In genomic region chr16:87778830-87779579, GRCh38 we compare ENCODE assay signal across 1 cellular context.
TF ChIP-seq lines count a peak whose summit lies in the region.

No MANE protein-coding gene starts in this region.

TF ChIP-seq in HepG2, 621 proteins besides CTCF, POLR2A, EP300 and RAD21 (continued from another document and continues in another):
- TF ChIP-seq NFKBIZ (CRISPR knock-in tag; IDR thresholded peaks at IDR 0.05): peak; percentile 96
- TF ChIP-seq TEAD3 (CRISPR knock-in tag; optimal IDR thresholded peaks at IDR 0.05; ENCODE audit: borderline replicate concordance): peak; percentile 96
- peak; percentile 83 for TF ChIP-seq RCOR2 (CRISPR knock-in tag; IDR thresholded peaks at IDR 0.05)
- peak; percentile 73; the same call in 1 of the 2 replicates for TF ChIP-seq ZNF33B (CRISPR knock-in tag; IDR thresholded peaks at IDR 0.05)
- no peak for TF ChIP-seq ZNF737 (CRISPR knock-in tag; IDR thresholded peaks at IDR 0.05; ENCODE audit: borderline replicate concordance)
- TF ChIP-seq ZNF891 (CRISPR knock-in tag; IDR thresholded peaks at IDR 0.05): peak; percentile 91
- 0 out of 2 replicates have a peak, but pooled peaks have one; percentile 32 for TF ChIP-seq SOX13 (IDR thresholded peaks at IDR 0.05)
- TF ChIP-seq SOX13 (CRISPR knock-in tag; conservative IDR thresholded peaks at IDR 0.05 in 1 of 2, IDR thresholded peaks at IDR 0.05 in 1 of 2): peak in 1 of 2 experiments; percentile 91; a peak in 2 of 4 replicates
- no peak for TF ChIP-seq SCMH1 (CRISPR knock-in tag; IDR thresholded peaks at IDR 0.05; ENCODE audit: borderline replicate concordance)
- TF ChIP-seq POGZ (CRISPR knock-in tag; IDR thresholded peaks at IDR 0.05): peak; percentile 70
- TF ChIP-seq KLF16 (CRISPR knock-in tag; IDR thresholded peaks at IDR 0.05): peak in 1 of 2 experiments; percentile 99; a peak in 2 of 4 replicates
- no peak for TF ChIP-seq EHMT2 (IDR thresholded peaks at IDR 0.05; ENCODE audit: borderline replicate concordance, low read depth, low read length)
- TF ChIP-seq ZNF296 (CRISPR knock-in tag; conservative IDR thresholded peaks at IDR 0.05): no peak
- TF ChIP-seq TEF (CRISPR knock-in tag; IDR thresholded peaks at IDR 0.05): peak; percentile 83; the same call in 1 of the 2 replicates
- peak; percentile 91 for TF ChIP-seq ZSCAN25 (CRISPR knock-in tag; IDR thresholded peaks at IDR 0.05)
- TF ChIP-seq ESRRA (CRISPR knock-in tag; IDR thresholded peaks at IDR 0.05; ENCODE audit: low read depth): peak; percentile 70
- peak; percentile 88 for TF ChIP-seq ZNF644 (CRISPR knock-in tag; IDR thresholded peaks at IDR 0.05; ENCODE audit: low read depth)
- TF ChIP-seq ZSCAN31 (CRISPR knock-in tag; IDR thresholded peaks at IDR 0.05; ENCODE audit: low read depth): no peak
- no peak for TF ChIP-seq ZMYM2 (CRISPR knock-in tag; IDR thresholded peaks at IDR 0.05)
- TF ChIP-seq NR0B2 (CRISPR knock-in tag; IDR thresholded peaks at IDR 0.05): 0 out of 2 replicates have a peak, but pooled peaks have one; percentile 50
- TF ChIP-seq HDAC1 (CRISPR knock-in tag; IDR thresholded peaks at IDR 0.05): peak; percentile 86; the same call in 1 of the 2 replicates
- peak; percentile 92; the same call in 1 of the 2 replicates for TF ChIP-seq ZNF337 (CRISPR knock-in tag; IDR thresholded peaks at IDR 0.05; ENCODE audit: borderline replicate concordance, low read depth)
- peak; percentile 54; the same call in 1 of the 2 replicates for TF ChIP-seq STAT6 (CRISPR knock-in tag; IDR thresholded peaks at IDR 0.05; ENCODE audit: borderline replicate concordance)
- peak; percentile 76; the same call in 1 of the 2 replicates for TF ChIP-seq SATB2 (CRISPR knock-in tag; IDR thresholded peaks at IDR 0.05)
- TF ChIP-seq ZBTB7B (CRISPR knock-in tag; IDR thresholded peaks at IDR 0.05): peak; percentile 98; the same call in 1 of the 2 replicates
- TF ChIP-seq RXRA (CRISPR knock-in tag; IDR thresholded peaks at IDR 0.05): peak; percentile 85
- TF ChIP-seq ZBTB21 (CRISPR knock-in tag; IDR thresholded peaks at IDR 0.05): 0 out of 2 replicates have a peak, but pooled peaks have one; percentile 53
- no peak for TF ChIP-seq MLLT10 (CRISPR knock-in tag; IDR thresholded peaks at IDR 0.05)
- peak; percentile 94; the same call in 1 of the 2 replicates for TF ChIP-seq TSC22D2 (CRISPR knock-in tag; IDR thresholded peaks at IDR 0.05; ENCODE audit: borderline replicate concordance)
- TF ChIP-seq RFXAP (CRISPR knock-in tag; IDR thresholded peaks at IDR 0.05; ENCODE audit: borderline replicate concordance): peak; percentile 81; the same call in 1 of the 2 replicates
- peak; percentile 79 for TF ChIP-seq DBP (CRISPR knock-in tag; IDR thresholded peaks at IDR 0.05; ENCODE audit: not compliant biosample characterization)
- no peak for TF ChIP-seq ATM (IDR thresholded peaks at IDR 0.05; ENCODE audit: borderline replicate concordance)
- peak; percentile 70; the same call in 1 of the 2 replicates for TF ChIP-seq DRAP1 (CRISPR knock-in tag; IDR thresholded peaks at IDR 0.05)
- peak; percentile 93; the same call in 1 of the 2 replicates for TF ChIP-seq AHR (CRISPR knock-in tag; IDR thresholded peaks at IDR 0.05)
- TF ChIP-seq TFDP2 (CRISPR knock-in tag; IDR thresholded peaks at IDR 0.05): peak; percentile 89
- TF ChIP-seq NFRKB (IDR thresholded peaks at IDR 0.05): no peak
- peak; percentile 60; the same call in 1 of the 2 replicates for TF ChIP-seq HOXD1 (CRISPR knock-in tag; IDR thresholded peaks at IDR 0.05)
- TF ChIP-seq EED (CRISPR knock-in tag; IDR thresholded peaks at IDR 0.05): no peak; the same call in 1 of the 2 replicates
- TF ChIP-seq FOXA3 (CRISPR knock-in tag; IDR thresholded peaks at IDR 0.05): peak; percentile 92
- peak; percentile 89 for TF ChIP-seq ZNF770 (CRISPR knock-in tag; IDR thresholded peaks at IDR 0.05)
- peak; percentile 100 for TF ChIP-seq ZBTB4 (CRISPR knock-in tag; IDR thresholded peaks at IDR 0.05; ENCODE audit: borderline replicate concordance)
- no peak for TF ChIP-seq BATF2 (CRISPR knock-in tag; IDR thresholded peaks at IDR 0.05)
- TF ChIP-seq SNAPC2 (CRISPR knock-in tag; IDR thresholded peaks at IDR 0.05): no peak
- TF ChIP-seq ZBTB3 (CRISPR knock-in tag; IDR thresholded peaks at IDR 0.05; ENCODE audit: borderline replicate concordance, low read depth): no peak; the same call in 1 of the 2 replicates
- TF ChIP-seq ZNF331 (CRISPR knock-in tag; IDR thresholded peaks at IDR 0.05): peak; percentile 98
- no peak for TF ChIP-seq ZFYVE20 (CRISPR knock-in tag; IDR thresholded peaks at IDR 0.05; ENCODE audit: borderline replicate concordance, low read depth)
- TF ChIP-seq ZNF382 (CRISPR knock-in tag; IDR thresholded peaks at IDR 0.05; ENCODE audit: borderline replicate concordance): no peak
- TF ChIP-seq CREM (IDR thresholded peaks at IDR 0.05): peak; percentile 39; the same call in 1 of the 2 replicates
- TF ChIP-seq CREM (CRISPR knock-in tag; IDR thresholded peaks at IDR 0.05): no peak; the same call in 1 of the 2 replicates
- no peak for TF ChIP-seq MXD3 (CRISPR knock-in tag; IDR thresholded peaks at IDR 0.05)
- TF ChIP-seq ZNF7 (CRISPR knock-in tag; IDR thresholded peaks at IDR 0.05): no peak
- no peak for TF ChIP-seq ZNF672 (CRISPR knock-in tag; IDR thresholded peaks at IDR 0.05)
- peak; percentile 77; the same call in 1 of the 2 replicates for TF ChIP-seq ZNF317 (CRISPR knock-in tag; IDR thresholded peaks at IDR 0.05)
- peak; percentile 89 for TF ChIP-seq NCOA2 (CRISPR knock-in tag; IDR thresholded peaks at IDR 0.05)
- TF ChIP-seq JUN (CRISPR knock-in tag; IDR thresholded peaks at IDR 0.05): peak; percentile 85
- TF ChIP-seq GMEB1 (CRISPR knock-in tag; IDR thresholded peaks at IDR 0.05; ENCODE audit: borderline replicate concordance): peak; percentile 77
- peak; percentile 90 for TF ChIP-seq ZNF605 (CRISPR knock-in tag; IDR thresholded peaks at IDR 0.05)
- TF ChIP-seq NFATC3 (CRISPR knock-in tag; IDR thresholded peaks at IDR 0.05): peak; percentile 92
- peak; percentile 90 for TF ChIP-seq YEATS2 (CRISPR knock-in tag; IDR thresholded peaks at IDR 0.05; ENCODE audit: borderline replicate concordance)
